ENCODE assay signal across 8 cellular contexts in the genomic region with DNA sequence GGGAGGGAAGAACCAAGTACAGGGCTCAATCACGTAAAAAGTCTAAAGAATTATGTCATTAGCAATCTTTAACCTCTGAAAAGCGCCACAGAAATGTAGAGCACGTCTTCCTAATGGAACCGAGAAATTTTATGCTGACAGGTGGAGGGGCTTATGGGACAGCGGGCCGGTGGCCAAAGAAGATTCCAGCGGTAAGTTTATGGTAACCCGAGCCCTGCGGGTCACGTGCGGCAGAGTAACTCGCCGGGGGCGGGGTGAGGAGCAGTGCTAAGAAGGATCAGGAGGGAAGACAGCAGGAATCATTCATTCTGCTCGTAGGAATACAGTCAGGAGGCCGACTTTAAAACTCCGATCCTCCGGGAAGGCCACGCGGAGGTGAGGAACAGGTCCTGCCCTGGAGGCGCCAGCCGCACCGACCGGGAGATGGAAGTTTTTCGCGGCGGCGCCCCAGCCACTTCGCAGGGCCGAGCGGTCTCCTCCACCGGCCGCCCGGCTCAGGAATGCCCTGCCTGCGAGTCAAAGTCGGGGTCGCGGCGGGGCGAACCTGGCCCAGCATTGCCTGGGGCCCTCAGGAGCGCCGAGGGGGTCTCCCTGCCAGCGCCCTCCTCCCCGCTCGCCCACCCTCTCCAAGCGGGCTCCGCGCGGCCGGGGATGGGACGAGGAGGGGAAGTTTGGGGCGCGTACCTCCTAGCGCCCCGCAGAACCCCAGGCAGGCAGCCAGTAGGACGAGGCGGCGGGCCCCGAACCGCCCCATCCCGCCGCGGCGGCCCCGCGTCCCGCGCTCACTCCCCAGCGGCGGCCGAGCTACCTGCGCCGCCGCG.
A peak's percentile ranks its signal among the peaks of the same experiment; 100 is the strongest.
DNase-seq lines count a peak whose midpoint lies in the region; ATAC-seq and TF ChIP-seq lines count a peak whose summit lies in the region.

No MANE protein-coding gene starts in this region.

- no peaks in the 10 kb centered on the region for H3K9me3 Mint-ChIP-seq in activated CD4-positive, alpha-beta T cell treated with anti-CD3 and anti-CD28 coated beads, Interleukin-2, amount 10 ng/mL, durations not matched to agents 24 days and 14 days
- H3K9me3 Mint-ChIP-seq in stimulated activated naive CD8-positive, alpha-beta T cell treated with anti-CD3 and anti-CD28 coated beads, Interleukin-15, Interleukin-2, amounts not matched to agents 100 ng/mL and 50 ng/mL, for 24 hours, result no peaks in the 10 kb centered on the region

- no peak for ATAC-seq in GM19452 (IDR thresholded peaks at IDR 0.05; ENCODE audit: unreplicated experiment)
- ATAC-seq in GM19397 (IDR thresholded peaks at IDR 0.05; ENCODE audit: unreplicated experiment), result no peak

- TF ChIP-seq CTCF in cardiac fibroblast (IDR thresholded peaks at IDR 0.05; ENCODE audit: low read depth, low read length), result no peak

- H3K27me3 Mint-ChIP-seq in activated CD4-positive, alpha-beta T cell treated with anti-CD3 and anti-CD28 coated beads, Interleukin-2, amount 10 ng/mL, durations not matched to agents 24 days and 14 days, result peaks cover 78% of the 10 kb centered on the region
- peaks cover 77% of the 10 kb centered on the region for H3K27me3 Mint-ChIP-seq in stimulated activated naive CD8-positive, alpha-beta T cell treated with anti-CD3 and anti-CD28 coated beads, Interleukin-15, Interleukin-2, amounts not matched to agents 100 ng/mL and 50 ng/mL, for 24 hours

- DNase-seq in activated CD4-positive, alpha-beta T cell treated with anti-CD3 and anti-CD28 coated beads, Interleukin-2, amount 10 ng/mL, durations not matched to agents 24 days and 14 days, result no peak
- no peak for DNase-seq in activated CD4-positive, alpha-beta T cell treated with anti-CD3 and anti-CD28 coated beads, Interleukin-2, amount 50 U/mL, for 48 hours
- DNase-seq in cardiac fibroblast (ENCODE audit: low read depth in 2 of 2), result peak; percentile 26 to 56
- DNase-seq in left kidney (ENCODE audit: low read depth, low spot score), result peak; percentile 91
- no peak for DNase-seq in NCI-H187 treated with DMSO at 0.1 percent for 48 hours (lab: John Stamatoyannopoulos, UW)

- peak overlapping the region; percentile 44 to 50 for H3K4me3 ChIP-seq in cardiac fibroblast (replicated peaks in 1 of 2; ENCODE audit: low read depth in 2 of 2, low read length in 2 of 2)

- peak overlapping the region; percentile 76 for H3K4me3 Mint-ChIP-seq in activated CD4-positive, alpha-beta T cell treated with anti-CD3 and anti-CD28 coated beads, Interleukin-2, amount 10 ng/mL, durations not matched to agents 24 days and 14 days
- peak overlapping the region; percentile 76 for H3K4me3 Mint-ChIP-seq in stimulated activated naive CD8-positive, alpha-beta T cell treated with anti-CD3 and anti-CD28 coated beads, Interleukin-15, Interleukin-2, amounts not matched to agents 100 ng/mL and 50 ng/mL, for 24 hours

- peaks cover 7% of the 10 kb centered on the region for H3K4me1 Mint-ChIP-seq in activated CD4-positive, alpha-beta T cell treated with anti-CD3 and anti-CD28 coated beads, Interleukin-2, amount 10 ng/mL, durations not matched to agents 24 days and 14 days
- H3K4me1 Mint-ChIP-seq in stimulated activated naive CD8-positive, alpha-beta T cell treated with anti-CD3 and anti-CD28 coated beads, Interleukin-15, Interleukin-2, amounts not matched to agents 100 ng/mL and 50 ng/mL, for 24 hours (ENCODE audit: low read depth), result peaks cover 23% of the 10 kb centered on the region

- no peak overlapping the region for H3K27ac Mint-ChIP-seq in activated CD4-positive, alpha-beta T cell treated with anti-CD3 and anti-CD28 coated beads, Interleukin-2, amount 10 ng/mL, durations not matched to agents 24 days and 14 days
- H3K27ac Mint-ChIP-seq in stimulated activated naive CD8-positive, alpha-beta T cell treated with anti-CD3 and anti-CD28 coated beads, Interleukin-15, Interleukin-2, amounts not matched to agents 100 ng/mL and 50 ng/mL, for 24 hours, result no peak overlapping the region

- intact Hi-C loops in activated CD4-positive, alpha-beta T cell treated with anti-CD3 and anti-CD28 coated beads, Interleukin-2, amount 10 ng/mL, durations not matched to agents 24 days and 14 days (cut with micrococcal nuclease), result loop anchor here (5.0 kb wide), 1 partner anchor 349 kb away; the partner anchor contains the start of gene CCNO

- no peaks in the 10 kb centered on the region for H3K36me3 Mint-ChIP-seq in activated CD4-positive, alpha-beta T cell treated with anti-CD3 and anti-CD28 coated beads, Interleukin-2, amount 10 ng/mL, durations not matched to agents 24 days and 14 days (ENCODE audit: low read depth)
- H3K36me3 Mint-ChIP-seq in stimulated activated naive CD8-positive, alpha-beta T cell treated with anti-CD3 and anti-CD28 coated beads, Interleukin-15, Interleukin-2, amounts not matched to agents 100 ng/mL and 50 ng/mL, for 24 hours (ENCODE audit: low read depth), result no peaks in the 10 kb centered on the region

Comparison
In these comparisons a context has a peak if more than half of its experiments do, and no peak if none do; other contexts are left out.
1. DNase-seq: peak in cardiac fibroblast (2 of 2) and left kidney (single experiment); none in activated CD4-positive, alpha-beta T cell treated with anti-CD3 and anti-CD28 coated beads, Interleukin-2, amount 10 ng/mL, durations not matched to agents 24 days and 14 days (single experiment), activated CD4-positive, alpha-beta T cell treated with anti-CD3 and anti-CD28 coated beads, Interleukin-2, amount 50 U/mL, for 48 hours (0 of 2) and NCI-H187 treated with DMSO at 0.1 percent for 48 hours (single experiment).